In genomic region chr20:24779166-24779565, GRCh38 we compare ENCODE assay signal across 22 cellular contexts.
A peak's percentile ranks its signal among the peaks of the same experiment; 100 is the strongest.
DNase-seq lines count a peak whose midpoint lies in the region; ATAC-seq and TF ChIP-seq lines count a peak whose summit lies in the region.
"Had no signal": no experiment of that assay in that cellular context is flagged by ENCODE, and none has a peak within 500 bp of the region (broad histone marks: within the 10 kb centered on the region; RNA-seq: fewer than 3 reads in every experiment).

No MANE protein-coding gene starts in this region.

- intact Hi-C loops in upper lobe of right lung (cut with DNase I) = no loop called here

- H3K9me3 ChIP-seq in upper lobe of right lung = no peaks in the 10 kb centered on the region
- H3K9me3 ChIP-seq: right lobe of liver had no signal

- H3K4me1 ChIP-seq in upper lobe of right lung = no peaks in the 10 kb centered on the region
- H3K4me1 ChIP-seq: parathyroid adenoma, right lobe of liver had no signal

- no peak overlapping the region for H3K4me3 ChIP-seq in upper lobe of right lung
- H3K4me3 ChIP-seq: GM12878, lung, right lobe of liver, stomach had no signal

- no peak overlapping the region for H3K27ac ChIP-seq in upper lobe of right lung
- H3K27ac ChIP-seq: parathyroid adenoma, right lobe of liver, stomach, WERI-Rb-1 had no signal

- peaks cover 8% of the 10 kb centered on the region for H3K27me3 ChIP-seq in upper lobe of right lung
- H3K27me3 ChIP-seq: right lobe of liver had no signal

- ATAC-seq in upper lobe of right lung = no peak
- ATAC-seq in GM21619 (IDR thresholded peaks at IDR 0.05; ENCODE audit: unreplicated experiment) = no peak
- no peak for ATAC-seq in GM21447 (IDR thresholded peaks at IDR 0.05; ENCODE audit: unreplicated experiment)
- ATAC-seq in HG02610 (IDR thresholded peaks at IDR 0.05; ENCODE audit: unreplicated experiment) = no peak
- ATAC-seq: activated naive CD4-positive, alpha-beta T cell treated with anti-CD3 and anti-CD28 coated beads, Interleukin-2, amount 50 U/mL, for 72 hours; GM12878; right lobe of liver; SK-N-SH treated with all-trans-retinoic acid at 6 μM for 48 hours had no signal

- peak; percentile 5 for DNase-seq in activated effector memory CD4-positive, alpha-beta T cell treated with anti-CD3 and anti-CD28 coated beads, Interleukin-2, amount 50 U/mL, for 16 hours
- DNase-seq in activated effector memory CD4-positive, alpha-beta T cell treated with Interleukin-2 at 50 U/mL for 16 hours = no peak
- peak; percentile 92 for DNase-seq in NCI-H446 treated with DMSO at 0.1 percent for 48 hours (lab: John Stamatoyannopoulos, UW)
- peak; percentile 46 for DNase-seq in iPS-NIHi11 (ENCODE audit: low spot score)
- DNase-seq in upper lobe of right lung = peak; percentile 46
- DNase-seq: activated CD4-positive, alpha-beta T cell treated with anti-CD3 and anti-CD28 coated beads, Interleukin-2, amount 50 U/mL, for 1 hour; activated CD8-positive, alpha-beta memory T cell treated with anti-CD3 and anti-CD28 coated beads, Interleukin-2, amount 50 U/mL, for 4 hours; anterior cingulate cortex; NCI-H2081; NCI-H510A; trophoblast cell; WERI-Rb-1 had no signal

- no peak for TF ChIP-seq CTCF in upper lobe of right lung (IDR thresholded peaks at IDR 0.05)

- H3K36me3 ChIP-seq in upper lobe of right lung = no peaks in the 10 kb centered on the region
- H3K36me3 ChIP-seq: right lobe of liver, stomach, WERI-Rb-1 had no signal
